19 cellular contexts compared by ENCODE assay signal in the genomic region with DNA sequence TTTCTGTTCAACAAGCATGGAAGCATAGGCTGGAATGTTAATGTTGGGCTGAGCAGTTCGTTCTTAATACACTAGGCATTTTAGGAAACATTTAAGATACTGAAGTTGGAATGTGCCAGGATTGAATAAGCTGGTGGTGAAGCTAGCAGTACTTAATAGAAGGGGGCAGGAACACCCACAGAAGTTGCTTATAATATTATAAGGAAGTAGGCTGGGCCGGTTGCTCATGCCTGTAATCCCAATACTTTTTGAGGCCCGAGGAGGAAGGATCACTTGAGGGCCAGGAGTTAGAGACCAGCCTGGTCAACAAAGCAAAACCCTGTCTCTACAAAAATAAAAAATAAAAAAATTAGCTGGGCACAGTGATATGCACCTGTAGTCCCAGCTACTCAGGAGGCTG.
"Had no signal": no experiment of that assay in that cellular context is flagged by ENCODE, and none has a peak within 500 bp of the region (broad histone marks: within the 10 kb centered on the region; RNA-seq: fewer than 3 reads in every experiment).

No MANE protein-coding gene starts in this region.

- H3K9me3 ChIP-seq: pancreas, suprapubic skin, thyroid gland, upper lobe of left lung, vagina had no signal

- ATAC-seq: left cardiac atrium; pancreas; right cardiac atrium; stimulated activated naive CD8-positive, alpha-beta T cell treated with anti-CD3 and anti-CD28 coated beads, Interleukin-15, Interleukin-2, amounts not matched to agents 100 U/mL and 50 U/mL, for 24 hours had no signal

- H3K27me3 Mint-ChIP-seq: naive B cell, progenitor cell of endocrine pancreas had no signal

- H3K9me3 Mint-ChIP-seq: naive B cell, nephron had no signal

- H3K27ac Mint-ChIP-seq: nephron, progenitor cell of endocrine pancreas had no signal

- H3K4me3 Mint-ChIP-seq: naive B cell, nephron had no signal

- DNase-seq: dermis blood vessel endothelial cell; foreskin melanocyte; head of caudate nucleus; kidney; left cardiac atrium; mesendoderm; naive B cell; occipital lobe; pancreas; right cardiac atrium; small intestine; stimulated activated CD4-positive, alpha-beta T cell treated with anti-CD3 and anti-CD28 coated beads, Interleukin-12 subunit alpha, Interleukin-12 subunit beta, amount 100 ng/mL, for 4 hours; stimulated activated naive CD8-positive, alpha-beta T cell treated with anti-CD3 and anti-CD28 coated beads, Interleukin-15, Interleukin-2, amounts not matched to agents 100 U/mL and 50 U/mL, for 24 hours; thyroid gland had no signal
